ENCODE assay signal across 1 cellular context in the genomic region with DNA sequence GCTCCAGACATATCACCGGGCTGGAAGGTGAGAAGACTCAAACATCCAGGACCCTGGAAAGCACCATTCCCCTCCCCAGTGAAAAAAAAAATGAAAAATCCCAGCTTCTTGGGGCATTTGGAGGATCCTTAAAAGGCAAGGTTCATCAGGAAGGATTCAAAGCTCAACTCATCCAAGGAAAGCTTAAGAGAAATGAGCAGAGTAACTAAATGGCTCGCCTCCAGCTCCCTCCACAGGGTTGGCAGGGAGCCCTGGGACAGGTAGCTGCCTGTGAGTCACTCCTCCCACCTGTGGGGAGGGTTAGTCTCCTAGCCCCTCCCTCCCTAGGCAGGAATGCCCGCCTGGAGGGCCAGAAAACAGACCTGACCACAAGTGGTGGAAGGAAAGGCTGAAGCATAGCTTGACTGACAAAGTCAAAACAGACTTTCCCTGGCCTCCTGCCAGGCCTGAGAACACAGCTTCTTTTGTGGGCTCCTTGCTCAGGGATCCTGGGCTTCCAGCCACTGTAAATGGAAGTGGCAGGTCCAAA.
TF ChIP-seq lines count a peak whose summit lies in the region.

No MANE protein-coding gene starts in this region.

TF ChIP-seq in K562, 482 proteins besides CTCF, POLR2A, EP300 and RAD21 (continued from another document and continues in another):
- TF ChIP-seq, protein P1, sequence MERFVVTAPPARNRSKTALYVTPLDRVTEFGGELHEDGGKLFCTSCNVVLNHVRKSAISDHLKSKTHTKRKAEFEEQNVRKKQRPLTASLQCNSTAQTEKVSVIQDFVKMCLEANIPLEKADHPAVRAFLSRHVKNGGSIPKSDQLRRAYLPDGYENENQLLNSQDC (CRISPR knock-in tag; IDR thresholded peaks at IDR 0.05) = no peak
- no peak for TF ChIP-seq COPS2 (conservative IDR thresholded peaks at IDR 0.05)
- no peak for TF ChIP-seq PHTF2 (CRISPR knock-in tag; IDR thresholded peaks at IDR 0.05)
- TF ChIP-seq YY1 (IDR thresholded peaks at IDR 0.05; ENCODE audit: borderline replicate concordance in 1 of 3, control insufficient read depth in 1 of 3, extremely low read depth in 1 of 3, insufficient read depth in 3 of 3, insufficient read length in 1 of 3, insufficient replicate concordance in 2 of 3, low read depth in 1 of 3, low read length in 2 of 3) = no peak
- no peak for TF ChIP-seq NFRKB (IDR thresholded peaks at IDR 0.05; ENCODE audit: low read depth)
- TF ChIP-seq FOSL1 (tag; conservative IDR thresholded peaks at IDR 0.05) = peak; percentile 61; the same call in 1 of the 2 replicates
- TF ChIP-seq NELFE (IDR thresholded peaks at IDR 0.05; ENCODE audit: insufficient read depth, insufficient read length) = no peak
- no peak for TF ChIP-seq ZBTB1 (CRISPR knock-in tag; IDR thresholded peaks at IDR 0.05; ENCODE audit: borderline replicate concordance, low read depth)
- TF ChIP-seq MTA2 (IDR thresholded peaks at IDR 0.05; ENCODE audit: low read depth) = no peak
- TF ChIP-seq, protein P2, sequence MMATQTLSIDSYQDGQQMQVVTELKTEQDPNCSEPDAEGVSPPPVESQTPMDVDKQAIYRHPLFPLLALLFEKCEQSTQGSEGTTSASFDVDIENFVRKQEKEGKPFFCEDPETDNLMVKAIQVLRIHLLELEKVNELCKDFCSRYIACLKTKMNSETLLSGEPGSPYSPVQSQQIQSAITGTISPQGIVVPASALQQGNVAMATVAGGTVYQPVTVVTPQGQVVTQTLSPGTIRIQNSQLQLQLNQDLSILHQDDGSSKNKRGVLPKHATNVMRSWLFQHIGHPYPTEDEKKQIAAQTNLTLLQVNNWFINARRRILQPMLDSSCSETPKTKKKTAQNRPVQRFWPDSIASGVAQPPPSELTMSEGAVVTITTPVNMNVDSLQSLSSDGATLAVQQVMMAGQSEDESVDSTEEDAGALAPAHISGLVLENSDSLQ (IDR thresholded peaks at IDR 0.05) = peak; percentile 42
- TF ChIP-seq TCFL5 (CRISPR knock-in tag; conservative IDR thresholded peaks at IDR 0.05) = no peak
- TF ChIP-seq, protein P3, sequence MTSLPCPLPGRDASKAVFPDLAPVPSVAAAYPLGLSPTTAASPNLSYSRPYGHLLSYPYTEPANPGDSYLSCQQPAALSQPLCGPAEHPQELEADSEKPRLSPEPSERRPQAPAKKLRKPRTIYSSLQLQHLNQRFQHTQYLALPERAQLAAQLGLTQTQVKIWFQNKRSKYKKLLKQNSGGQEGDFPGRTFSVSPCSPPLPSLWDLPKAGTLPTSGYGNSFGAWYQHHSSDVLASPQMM (CRISPR knock-in tag; IDR thresholded peaks at IDR 0.05) = no peak
- TF ChIP-seq CBX1 (IDR thresholded peaks at IDR 0.05; ENCODE audit: low read depth) = no peak
- TF ChIP-seq MAZ (CRISPR knock-in tag; conservative IDR thresholded peaks at IDR 0.05 in 1 of 2, IDR thresholded peaks at IDR 0.05 in 1 of 2) = 0 out of 4 replicates have a peak, but pooled peaks of 1 of the 2 experiments have one; percentile 38
- no peak for TF ChIP-seq TGIF2 (CRISPR knock-in tag; IDR thresholded peaks at IDR 0.05)
- TF ChIP-seq NR3C1 (CRISPR knock-in tag; IDR thresholded peaks at IDR 0.05) = no peak
- no peak for TF ChIP-seq NFATC3 (IDR thresholded peaks at IDR 0.05)
- no peak for TF ChIP-seq GABPB2 (CRISPR knock-in tag; conservative IDR thresholded peaks at IDR 0.05)
- TF ChIP-seq, protein P4, sequence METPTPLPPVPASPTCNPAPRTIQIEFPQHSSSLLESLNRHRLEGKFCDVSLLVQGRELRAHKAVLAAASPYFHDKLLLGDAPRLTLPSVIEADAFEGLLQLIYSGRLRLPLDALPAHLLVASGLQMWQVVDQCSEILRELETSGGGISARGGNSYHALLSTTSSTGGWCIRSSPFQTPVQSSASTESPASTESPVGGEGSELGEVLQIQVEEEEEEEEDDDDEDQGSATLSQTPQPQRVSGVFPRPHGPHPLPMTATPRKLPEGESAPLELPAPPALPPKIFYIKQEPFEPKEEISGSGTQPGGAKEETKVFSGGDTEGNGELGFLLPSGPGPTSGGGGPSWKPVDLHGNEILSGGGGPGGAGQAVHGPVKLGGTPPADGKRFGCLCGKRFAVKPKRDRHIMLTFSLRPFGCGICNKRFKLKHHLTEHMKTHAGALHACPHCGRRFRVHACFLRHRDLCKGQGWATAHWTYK (CRISPR knock-in tag; IDR thresholded peaks at IDR 0.05) = no peak
- no peak for TF ChIP-seq KAT7 (CRISPR knock-in tag; IDR thresholded peaks at IDR 0.05; ENCODE audit: borderline replicate concordance)
- no peak for TF ChIP-seq FIP1L1 (IDR thresholded peaks at IDR 0.05; ENCODE audit: low read depth, low read length, poor library complexity, severe bottlenecking)
- no peak for TF ChIP-seq HNRNPLL (IDR thresholded peaks at IDR 0.05; ENCODE audit: low read depth, low read length, poor library complexity, severe bottlenecking)
- TF ChIP-seq HNRNPUL1 (IDR thresholded peaks at IDR 0.05; ENCODE audit: low read length) = no peak
- TF ChIP-seq ZKSCAN3 (CRISPR knock-in tag; IDR thresholded peaks at IDR 0.05) = no peak
- no peak for TF ChIP-seq ETS2 (tag; IDR thresholded peaks at IDR 0.05; ENCODE audit: borderline replicate concordance, poor library complexity, severe bottlenecking)
- TF ChIP-seq, protein P5, sequence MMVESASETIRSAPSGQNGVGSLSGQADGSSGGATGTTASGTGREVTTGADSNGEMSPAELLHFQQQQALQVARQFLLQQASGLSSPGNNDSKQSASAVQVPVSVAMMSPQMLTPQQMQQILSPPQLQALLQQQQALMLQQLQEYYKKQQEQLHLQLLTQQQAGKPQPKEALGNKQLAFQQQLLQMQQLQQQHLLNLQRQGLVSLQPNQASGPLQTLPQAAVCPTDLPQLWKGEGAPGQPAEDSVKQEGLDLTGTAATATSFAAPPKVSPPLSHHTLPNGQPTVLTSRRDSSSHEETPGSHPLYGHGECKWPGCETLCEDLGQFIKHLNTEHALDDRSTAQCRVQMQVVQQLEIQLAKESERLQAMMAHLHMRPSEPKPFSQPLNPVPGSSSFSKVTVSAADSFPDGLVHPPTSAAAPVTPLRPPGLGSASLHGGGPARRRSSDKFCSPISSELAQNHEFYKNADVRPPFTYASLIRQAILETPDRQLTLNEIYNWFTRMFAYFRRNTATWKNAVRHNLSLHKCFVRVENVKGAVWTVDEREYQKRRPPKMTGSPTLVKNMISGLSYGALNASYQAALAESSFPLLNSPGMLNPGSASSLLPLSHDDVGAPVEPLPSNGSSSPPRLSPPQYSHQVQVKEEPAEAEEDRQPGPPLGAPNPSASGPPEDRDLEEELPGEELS (CRISPR knock-in tag; IDR thresholded peaks at IDR 0.05; ENCODE audit: borderline replicate concordance) = no peak
- TF ChIP-seq, protein P6, sequence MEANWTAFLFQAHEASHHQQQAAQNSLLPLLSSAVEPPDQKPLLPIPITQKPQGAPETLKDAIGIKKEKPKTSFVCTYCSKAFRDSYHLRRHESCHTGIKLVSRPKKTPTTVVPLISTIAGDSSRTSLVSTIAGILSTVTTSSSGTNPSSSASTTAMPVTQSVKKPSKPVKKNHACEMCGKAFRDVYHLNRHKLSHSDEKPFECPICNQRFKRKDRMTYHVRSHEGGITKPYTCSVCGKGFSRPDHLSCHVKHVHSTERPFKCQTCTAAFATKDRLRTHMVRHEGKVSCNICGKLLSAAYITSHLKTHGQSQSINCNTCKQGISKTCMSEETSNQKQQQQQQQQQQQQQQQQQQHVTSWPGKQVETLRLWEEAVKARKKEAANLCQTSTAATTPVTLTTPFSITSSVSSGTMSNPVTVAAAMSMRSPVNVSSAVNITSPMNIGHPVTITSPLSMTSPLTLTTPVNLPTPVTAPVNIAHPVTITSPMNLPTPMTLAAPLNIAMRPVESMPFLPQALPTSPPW (CRISPR knock-in tag; IDR thresholded peaks at IDR 0.05) = peak; percentile 39
- TF ChIP-seq, protein P7, sequence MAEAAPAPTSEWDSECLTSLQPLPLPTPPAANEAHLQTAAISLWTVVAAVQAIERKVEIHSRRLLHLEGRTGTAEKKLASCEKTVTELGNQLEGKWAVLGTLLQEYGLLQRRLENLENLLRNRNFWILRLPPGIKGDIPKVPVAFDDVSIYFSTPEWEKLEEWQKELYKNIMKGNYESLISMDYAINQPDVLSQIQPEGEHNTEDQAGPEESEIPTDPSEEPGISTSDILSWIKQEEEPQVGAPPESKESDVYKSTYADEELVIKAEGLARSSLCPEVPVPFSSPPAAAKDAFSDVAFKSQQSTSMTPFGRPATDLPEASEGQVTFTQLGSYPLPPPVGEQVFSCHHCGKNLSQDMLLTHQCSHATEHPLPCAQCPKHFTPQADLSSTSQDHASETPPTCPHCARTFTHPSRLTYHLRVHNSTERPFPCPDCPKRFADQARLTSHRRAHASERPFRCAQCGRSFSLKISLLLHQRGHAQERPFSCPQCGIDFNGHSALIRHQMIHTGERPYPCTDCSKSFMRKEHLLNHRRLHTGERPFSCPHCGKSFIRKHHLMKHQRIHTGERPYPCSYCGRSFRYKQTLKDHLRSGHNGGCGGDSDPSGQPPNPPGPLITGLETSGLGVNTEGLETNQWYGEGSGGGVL (CRISPR knock-in tag; IDR thresholded peaks at IDR 0.05) = no peak
- no peak for TF ChIP-seq ZNF347 (CRISPR knock-in tag; IDR thresholded peaks at IDR 0.05; ENCODE audit: low read depth)
- TF ChIP-seq, protein P8, sequence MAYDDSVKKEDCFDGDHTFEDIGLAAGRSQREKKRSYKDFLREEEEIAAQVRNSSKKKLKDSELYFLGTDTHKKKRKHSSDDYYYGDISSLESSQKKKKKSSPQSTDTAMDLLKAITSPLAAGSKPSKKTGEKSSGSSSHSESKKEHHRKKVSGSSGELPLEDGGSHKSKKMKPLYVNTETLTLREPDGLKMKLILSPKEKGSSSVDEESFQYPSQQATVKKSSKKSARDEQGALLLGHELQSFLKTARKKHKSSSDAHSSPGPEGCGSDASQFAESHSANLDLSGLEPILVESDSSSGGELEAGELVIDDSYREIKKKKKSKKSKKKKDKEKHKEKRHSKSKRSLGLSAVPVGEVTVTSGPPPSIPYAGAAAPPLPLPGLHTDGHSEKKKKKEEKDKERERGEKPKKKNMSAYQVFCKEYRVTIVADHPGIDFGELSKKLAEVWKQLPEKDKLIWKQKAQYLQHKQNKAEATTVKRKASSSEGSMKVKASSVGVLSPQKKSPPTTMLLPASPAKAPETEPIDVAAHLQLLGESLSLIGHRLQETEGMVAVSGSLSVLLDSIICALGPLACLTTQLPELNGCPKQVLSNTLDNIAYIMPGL (CRISPR knock-in tag; IDR thresholded peaks at IDR 0.05) = no peak
- TF ChIP-seq CBX8 (IDR thresholded peaks at IDR 0.05; ENCODE audit: borderline replicate concordance, extremely low read depth, low read depth, low read length, poor library complexity, severe bottlenecking) = no peak
- TF ChIP-seq SMAD2 (IDR thresholded peaks at IDR 0.05; ENCODE audit: low read depth, low read length) = no peak
- TF ChIP-seq, protein P9, sequence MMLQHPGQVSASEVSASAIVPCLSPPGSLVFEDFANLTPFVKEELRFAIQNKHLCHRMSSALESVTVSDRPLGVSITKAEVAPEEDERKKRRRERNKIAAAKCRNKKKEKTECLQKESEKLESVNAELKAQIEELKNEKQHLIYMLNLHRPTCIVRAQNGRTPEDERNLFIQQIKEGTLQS (IDR thresholded peaks at IDR 0.05) = peak; percentile 27; the same call in 1 of the 2 replicates
- TF ChIP-seq, protein P9 (CRISPR knock-in tag; conservative IDR thresholded peaks at IDR 0.05) = no peak
- TF ChIP-seq RB1 (IDR thresholded peaks at IDR 0.05; ENCODE audit: low read depth) = 0 out of 2 replicates have a peak, but pooled peaks have one; percentile 22
- TF ChIP-seq HDAC3 (IDR thresholded peaks at IDR 0.05; ENCODE audit: borderline replicate concordance, partially characterized antibody) = no peak
- TF ChIP-seq PHF21A (IDR thresholded peaks at IDR 0.05; ENCODE audit: borderline replicate concordance, low read depth) = no peak
- TF ChIP-seq NR1H2 (CRISPR knock-in tag; IDR thresholded peaks at IDR 0.05) = no peak
- TF ChIP-seq, protein P10, sequence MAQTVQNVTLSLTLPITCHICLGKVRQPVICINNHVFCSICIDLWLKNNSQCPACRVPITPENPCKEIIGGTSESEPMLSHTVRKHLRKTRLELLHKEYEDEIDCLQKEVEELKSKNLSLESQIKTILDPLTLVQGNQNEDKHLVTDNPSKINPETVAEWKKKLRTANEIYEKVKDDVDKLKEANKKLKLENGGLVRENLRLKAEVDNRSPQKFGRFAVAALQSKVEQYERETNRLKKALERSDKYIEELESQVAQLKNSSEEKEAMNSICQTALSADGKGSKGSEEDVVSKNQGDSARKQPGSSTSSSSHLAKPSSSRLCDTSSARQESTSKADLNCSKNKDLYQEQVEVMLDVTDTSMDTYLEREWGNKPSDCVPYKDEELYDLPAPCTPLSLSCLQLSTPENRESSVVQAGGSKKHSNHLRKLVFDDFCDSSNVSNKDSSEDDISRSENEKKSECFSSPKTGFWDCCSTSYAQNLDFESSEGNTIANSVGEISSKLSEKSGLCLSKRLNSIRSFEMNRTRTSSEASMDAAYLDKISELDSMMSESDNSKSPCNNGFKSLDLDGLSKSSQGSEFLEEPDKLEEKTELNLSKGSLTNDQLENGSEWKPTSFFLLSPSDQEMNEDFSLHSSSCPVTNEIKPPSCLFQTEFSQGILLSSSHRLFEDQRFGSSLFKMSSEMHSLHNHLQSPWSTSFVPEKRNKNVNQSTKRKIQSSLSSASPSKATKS (CRISPR knock-in tag; IDR thresholded peaks at IDR 0.05) = no peak
- no peak for TF ChIP-seq U2AF1 (optimal IDR thresholded peaks at IDR 0.05; ENCODE audit: low read depth, low read length)
- no peak for TF ChIP-seq ZNF239 (CRISPR knock-in tag; IDR thresholded peaks at IDR 0.05)
- no peak for TF ChIP-seq HIVEP1 (CRISPR knock-in tag; IDR thresholded peaks at IDR 0.05)
- no peak for TF ChIP-seq IFI16 (CRISPR knock-in tag; IDR thresholded peaks at IDR 0.05)
- TF ChIP-seq JUN (IDR thresholded peaks at IDR 0.05; ENCODE audit: borderline replicate concordance, low read depth, low read length) = peak; percentile 43; the same call in 1 of the 2 replicates
- TF ChIP-seq JUN (CRISPR knock-in tag; IDR thresholded peaks at IDR 0.05; ENCODE audit: borderline replicate concordance) = no peak
- no peak for TF ChIP-seq ZNF408 (CRISPR knock-in tag; IDR thresholded peaks at IDR 0.05; ENCODE audit: low read depth)
- TF ChIP-seq ZEB2 (IDR thresholded peaks at IDR 0.05) = peak; percentile 85
- no peak for TF ChIP-seq NFE2 (IDR thresholded peaks at IDR 0.05; ENCODE audit: low read depth)
- TF ChIP-seq ETV1 (tag; conservative IDR thresholded peaks at IDR 0.05; ENCODE audit: low read depth) = no peak
- no peak for TF ChIP-seq SMAD1 (IDR thresholded peaks at IDR 0.05; ENCODE audit: low read depth, low read length, partially characterized antibody)
- TF ChIP-seq RBFOX2 (IDR thresholded peaks at IDR 0.05; ENCODE audit: low read depth, low read length) = no peak
- TF ChIP-seq, protein P11, sequence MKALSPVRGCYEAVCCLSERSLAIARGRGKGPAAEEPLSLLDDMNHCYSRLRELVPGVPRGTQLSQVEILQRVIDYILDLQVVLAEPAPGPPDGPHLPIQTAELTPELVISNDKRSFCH (CRISPR knock-in tag; IDR thresholded peaks at IDR 0.05) = no peak
- TF ChIP-seq, protein P11 (tag; IDR thresholded peaks at IDR 0.05) = no peak
- TF ChIP-seq CCNT2 (IDR thresholded peaks at IDR 0.05; ENCODE audit: borderline replicate concordance, extremely low read depth, insufficient read length, low read depth, low read length) = no peak
- TF ChIP-seq CHCHD3 (CRISPR knock-in tag; IDR thresholded peaks at IDR 0.05) = no peak
